In genomic region chr21:45093064-45093532, GRCh38 we compare ENCODE assay signal across 13 cellular contexts. TPM values are rescaled to one million over a fixed set of nuclear protein-coding genes. Genes with fewer than 3 reads are reported as not detected.
DNase-seq lines count a peak whose midpoint lies in the region; ATAC-seq and TF ChIP-seq lines count a peak whose summit lies in the region.
"Had no signal": no experiment of that assay in that cellular context is flagged by ENCODE, and none has a peak within 500 bp of the region (broad histone marks: within the 10 kb centered on the region; RNA-seq: fewer than 3 reads in every experiment).

No MANE protein-coding gene starts in this region.

- no peak for TF ChIP-seq EP300 in esophagus muscularis mucosa (IDR thresholded peaks at IDR 0.05)

- H3K9ac ChIP-seq in SK-N-MC (ENCODE audit: insufficient read length), result peak overlapping the region; percentile 70

- H3K27ac ChIP-seq in SK-N-MC (peak overlapping the region; percentile 87), esophagus muscularis mucosa (replicated peaks in 1 of 4) (peak overlapping the region; percentile 65 to 74 (median 65)), thyroid gland (peak overlapping the region in 2 of 3 donors; percentile 31 to 43)
- H3K27ac ChIP-seq: ovary, SJCRH30 had no signal

- POLR2A ChIA-PET in Caco-2 (lab: Charles Lee), result no interaction called here

- CTCF ChIA-PET in Caco-2 (lab: Charles Lee), result no interaction called here

- H3K9me3 Mint-ChIP-seq in naive B cell (no peaks in the 10 kb centered on the region), Caco-2 (ENCODE audit: unreplicated experiment) (no peaks in the 10 kb centered on the region)
- H3K9me3 Mint-ChIP-seq: activated naive CD4-positive, alpha-beta T cell treated with anti-CD3 and anti-CD28 coated beads for 36 hours; memory B cell had no signal

- H3K27me3 ChIP-seq in esophagus muscularis mucosa, result no peaks in the 10 kb centered on the region
- no peaks in the 10 kb centered on the region for H3K27me3 ChIP-seq in thyroid gland
- no peaks in the 10 kb centered on the region for H3K27me3 ChIP-seq in Caco-2 (replicated peaks; ENCODE audit: control insufficient read depth, insufficient read depth, low read length)
- H3K27me3 ChIP-seq: ovary, SJCRH30 had no signal

- H3K4me3 Mint-ChIP-seq in naive B cell (peak overlapping the region; percentile 34 to 88 (median 83)), Caco-2 (ENCODE audit: unreplicated experiment) (no peak overlapping the region)
- H3K4me3 Mint-ChIP-seq: activated naive CD4-positive, alpha-beta T cell treated with anti-CD3 and anti-CD28 coated beads for 36 hours; memory B cell had no signal

- H3K36me3 ChIP-seq in SK-N-MC (ENCODE audit: insufficient read depth, low read length) (no peaks in the 10 kb centered on the region), esophagus muscularis mucosa (no peaks in the 10 kb centered on the region), thyroid gland (no peaks in the 10 kb centered on the region), Caco-2 (ENCODE audit: control insufficient read depth, insufficient read depth, low read length) (no peaks in the 10 kb centered on the region)
- H3K36me3 ChIP-seq: ovary, SJCRH30 had no signal

- ATAC-seq in naive B cell (ENCODE audit: low read depth in 2 of 2), result peak; percentile 71 to 76
- no peak for ATAC-seq in GM18498 (IDR thresholded peaks at IDR 0.05; ENCODE audit: unreplicated experiment)

- H3K27me3 Mint-ChIP-seq in naive B cell (no peaks in the 10 kb centered on the region), Caco-2 (ENCODE audit: insufficient read depth, unreplicated experiment) (no peaks in the 10 kb centered on the region)
- H3K27me3 Mint-ChIP-seq: memory B cell had no signal

- TF ChIP-seq POLR2A in esophagus muscularis mucosa (IDR thresholded peaks at IDR 0.05; ENCODE audit: low read depth) (no peak), thyroid gland (IDR thresholded peaks at IDR 0.05) (no peak)

- H3K4me1 ChIP-seq in esophagus muscularis mucosa (peaks cover 54 to 100% (median 85%) of the 10 kb centered on the region in 4 donors), thyroid gland (peaks cover 0 to 2% of the 10 kb centered on the region in 2 donors), Caco-2 (no peaks in the 10 kb centered on the region)

- peak overlapping the region; percentile 66 for H3K4me3 ChIP-seq in SK-N-MC
- H3K4me3 ChIP-seq in esophagus muscularis mucosa, result peak overlapping the region; percentile 3 to 33 (median 16)
- no peak overlapping the region for H3K4me3 ChIP-seq in thyroid gland (replicated peaks in 1 of 3)
- no peak overlapping the region for H3K4me3 ChIP-seq in Caco-2 (ENCODE audit: low read depth, low read length)
- H3K4me3 ChIP-seq: ovary, SJCRH30 had no signal

- intact Hi-C loops in esophagus muscularis mucosa (cut with DNase I) (no loop called here), thyroid gland (cut with DNase I) (no loop called here), Caco-2 (cut with micrococcal nuclease; ENCODE audit: unreplicated experiment) (no loop called here)

- WGBS in esophagus muscularis mucosa, result 44% methylated on average over 12 of the region's 12 CpGs
- 67 to 74% methylated on average over 11 to 12 of the region's 12 CpGs for WGBS in thyroid gland, 2 donors

- no TSS peak for BruUV-seq in Caco-2 (replicated peaks; lab: Mats Ljungman, UMichigan)

- H3K27ac Mint-ChIP-seq in naive B cell, result peak overlapping the region in 5 of 6 donors; percentile 79 to 93 (median 88)
- H3K27ac Mint-ChIP-seq in Caco-2 (ENCODE audit: unreplicated experiment), result no peak overlapping the region
- H3K27ac Mint-ChIP-seq: activated naive CD4-positive, alpha-beta T cell treated with anti-CD3 and anti-CD28 coated beads for 36 hours; memory B cell had no signal

- DNase-seq in SK-N-MC (ENCODE audit: low read depth, low spot score) (no peak), esophagus muscularis mucosa (ENCODE audit: extremely low spot score) (no peak), naive B cell (no peak), thyroid gland (no peak), Caco-2 (no peak), occipital lobe (lab: John Stamatoyannopoulos, UW) (no peak)
- DNase-seq: activated naive CD4-positive, alpha-beta T cell treated with anti-CD3 and anti-CD28 coated beads for 36 hours; erythroblast; NCI-H2081; SJCRH30 had no signal

- H3K9me3 ChIP-seq in SK-N-MC (ENCODE audit: low read depth, low read length), result no peaks in the 10 kb centered on the region
- H3K9me3 ChIP-seq in esophagus muscularis mucosa, result no peaks in the 10 kb centered on the region
- no peaks in the 10 kb centered on the region for H3K9me3 ChIP-seq in thyroid gland
- H3K9me3 ChIP-seq in Caco-2, result no peaks in the 10 kb centered on the region
- H3K9me3 ChIP-seq: ovary, SJCRH30 had no signal

- no peak for TF ChIP-seq CTCF in esophagus muscularis mucosa (IDR thresholded peaks at IDR 0.05)
- TF ChIP-seq CTCF in thyroid gland (IDR thresholded peaks at IDR 0.05), result no peak
- no peak for TF ChIP-seq CTCF in Caco-2 (IDR thresholded peaks at IDR 0.05; ENCODE audit: insufficient read depth in 1 of 2, low read depth in 1 of 2, low read length in 1 of 2, severe bottlenecking in 1 of 2, unreplicated experiment in 1 of 2)

- peaks cover 75 to 87% (median 87%) of the 10 kb centered on the region in 3 donors for H3K4me1 Mint-ChIP-seq in naive B cell
- no peaks in the 10 kb centered on the region for H3K4me1 Mint-ChIP-seq in Caco-2 (ENCODE audit: low read depth, unreplicated experiment)

- peaks cover 0 to 4% of the 10 kb centered on the region in 2 donors for H3K36me3 Mint-ChIP-seq in naive B cell
- peaks cover 6% of the 10 kb centered on the region for H3K36me3 Mint-ChIP-seq in Caco-2 (ENCODE audit: insufficient read depth, unreplicated experiment)

RNA-seq across cellular contexts. Expression of gene ADARB1, which starts 18.7 kb away (rescaled TPM):
- total RNA-seq in esophagus muscularis mucosa (100 to 1,000 TPM; 107 to 231 (median 201) TPM), thyroid gland (10 to 100 TPM in 2 of 4 donors, 1 to 10 TPM in 2; 5.0 to 20.2 (median 10.1) TPM), Caco-2 (2022) (25.4 and 25.8 TPM in 2 replicates), occipital lobe (17.0 TPM)
- polyA plus RNA-seq in naive B cell (ENCODE audit: low read depth in 6 of 6), result 10 to 100 TPM; 19.9 to 63.5 (median 28.7) TPM

Comparison
In these comparisons a context has a peak if more than half of its experiments do, and no peak if none do; other contexts are left out.
1. H3K27ac ChIP-seq: peak in every context shown above with its lines; median percentile 87 in SK-N-MC; 65 in esophagus muscularis mucosa; 37 in thyroid gland.
2. H3K4me3 ChIP-seq: peak in SK-N-MC (single experiment) and esophagus muscularis mucosa (4 of 4); none in thyroid gland (0 of 3) and Caco-2 (single experiment).